ENCODE assay signal across 19 cellular contexts in genomic region chr2:112173646-112174319, GRCh38. TPM values are rescaled to one million over a fixed set of nuclear protein-coding genes. Genes with fewer than 3 reads are reported as not detected.
DNase-seq lines count a peak whose midpoint lies in the region; ATAC-seq and TF ChIP-seq lines count a peak whose summit lies in the region.
"Had no signal": no experiment of that assay in that cellular context is flagged by ENCODE, and none has a peak within 500 bp of the region (broad histone marks: within the 10 kb centered on the region; RNA-seq: fewer than 3 reads in every experiment).

No MANE protein-coding gene starts in this region.

- H3K27ac Mint-ChIP-seq in activated naive CD4-positive, alpha-beta T cell treated with anti-CD3 and anti-CD28 coated beads, Interleukin-2, amount 50 U/mL, for 24 hours, result peak overlapping the region; percentile 82
- no peak overlapping the region for H3K27ac Mint-ChIP-seq in GM23338
- H3K27ac Mint-ChIP-seq in activated CD4-positive, alpha-beta memory T cell treated with anti-CD3 and anti-CD28 coated beads, Interleukin-2, amount 10 ng/mL, durations not matched to agents 7 days and 5 days, result peak overlapping the region; percentile 22
- no peak overlapping the region for H3K27ac Mint-ChIP-seq in osteocyte (ENCODE audit: unreplicated experiment)
- H3K27ac Mint-ChIP-seq: activated B cell treated with CpG ODN at 0.5 μM for 24 hours; activated naive CD8-positive, alpha-beta T cell treated with anti-CD3 and anti-CD28 coated beads, Interleukin-2, amount 50 U/mL, for 24 hours had no signal

- H3K27me3 Mint-ChIP-seq in activated naive CD4-positive, alpha-beta T cell treated with anti-CD3 and anti-CD28 coated beads, Interleukin-2, amount 50 U/mL, for 24 hours, result no peaks in the 10 kb centered on the region
- H3K27me3 Mint-ChIP-seq in GM23338 (ENCODE audit: insufficient read depth, low read depth, poor library complexity), result peaks cover 3% of the 10 kb centered on the region
- H3K27me3 Mint-ChIP-seq in activated CD4-positive, alpha-beta memory T cell treated with anti-CD3 and anti-CD28 coated beads, Interleukin-2, amount 10 ng/mL, durations not matched to agents 7 days and 5 days, result peaks cover 2% of the 10 kb centered on the region
- H3K27me3 Mint-ChIP-seq in osteocyte (ENCODE audit: unreplicated experiment), result peaks cover 8% of the 10 kb centered on the region
- H3K27me3 Mint-ChIP-seq: activated naive CD8-positive, alpha-beta T cell treated with anti-CD3 and anti-CD28 coated beads, Interleukin-2, amount 50 U/mL, for 24 hours had no signal

- H3K27me3 ChIP-seq in GM23338 (ENCODE audit: insufficient read depth), result no peaks in the 10 kb centered on the region
- no peaks in the 10 kb centered on the region for H3K27me3 ChIP-seq in parathyroid adenoma (ENCODE audit: control insufficient read depth, insufficient read depth, low read length)
- H3K27me3 ChIP-seq: hepatocyte had no signal

- peaks cover 41% of the 10 kb centered on the region for H3K4me1 Mint-ChIP-seq in activated naive CD4-positive, alpha-beta T cell treated with anti-CD3 and anti-CD28 coated beads, Interleukin-2, amount 50 U/mL, for 24 hours
- no peaks in the 10 kb centered on the region for H3K4me1 Mint-ChIP-seq in GM23338
- peaks cover 22% of the 10 kb centered on the region for H3K4me1 Mint-ChIP-seq in activated CD4-positive, alpha-beta memory T cell treated with anti-CD3 and anti-CD28 coated beads, Interleukin-2, amount 10 ng/mL, durations not matched to agents 7 days and 5 days
- no peaks in the 10 kb centered on the region for H3K4me1 Mint-ChIP-seq in osteocyte (ENCODE audit: unreplicated experiment)
- H3K4me1 Mint-ChIP-seq: activated B cell treated with CpG ODN at 0.5 μM for 24 hours had no signal

- no peaks in the 10 kb centered on the region for H3K9me2 ChIP-seq in GM23338 (ENCODE audit: insufficient read depth)

- H3K36me3 Mint-ChIP-seq in activated naive CD4-positive, alpha-beta T cell treated with anti-CD3 and anti-CD28 coated beads, Interleukin-2, amount 50 U/mL, for 24 hours, result no peaks in the 10 kb centered on the region
- no peaks in the 10 kb centered on the region for H3K36me3 Mint-ChIP-seq in GM23338 (ENCODE audit: low read depth)
- no peaks in the 10 kb centered on the region for H3K36me3 Mint-ChIP-seq in activated CD4-positive, alpha-beta memory T cell treated with anti-CD3 and anti-CD28 coated beads, Interleukin-2, amount 10 ng/mL, durations not matched to agents 7 days and 5 days (ENCODE audit: low read depth)
- H3K36me3 Mint-ChIP-seq in osteocyte (ENCODE audit: unreplicated experiment), result no peaks in the 10 kb centered on the region

- DNase-seq in activated naive CD4-positive, alpha-beta T cell treated with Interleukin-2 at 50 U/mL for 16 hours, result no peak
- no peak for DNase-seq in GM23338 (ENCODE audit: low spot score)
- DNase-seq in activated CD4-positive, alpha-beta memory T cell treated with anti-CD3 and anti-CD28 coated beads, Interleukin-2, amount 10 ng/mL, durations not matched to agents 7 days and 5 days, result no peak
- no peak for DNase-seq in osteocyte (ENCODE audit: extremely low spot score, unreplicated experiment)
- DNase-seq in T-helper 9 cell, result no peak
- no peak for DNase-seq in DMS79 (lab: John Stamatoyannopoulos, UW)
- DNase-seq: activated B cell treated with CpG ODN at 0.5 μM for 24 hours; activated CD8-positive, alpha-beta memory T cell treated with anti-CD3 and anti-CD28 coated beads, Interleukin-2, amount 50 U/mL, for 48 hours; activated naive CD8-positive, alpha-beta T cell treated with anti-CD3 and anti-CD28 coated beads, Interleukin-2, amount 50 U/mL, for 24 hours; AML-193; GOT3; kidney; NCI-H1436; NCI-H82; nephron progenitor cell had no signal

- no peaks in the 10 kb centered on the region for H3K9me3 ChIP-seq in parathyroid adenoma (ENCODE audit: control insufficient read depth, low read length)
- H3K9me3 ChIP-seq: prostate gland had no signal

- TF ChIP-seq CTCF in GM23338 (conservative IDR thresholded peaks at IDR 0.05; ENCODE audit: low read depth in 2 of 2) (no peak), parathyroid adenoma (IDR thresholded peaks at IDR 0.05) (no peak), osteocyte (IDR thresholded peaks at IDR 0.05) (no peak)

- ATAC-seq in GM23338, result no peak
- ATAC-seq: activated naive CD8-positive, alpha-beta T cell treated with anti-CD3 and anti-CD28 coated beads, Interleukin-2, amount 50 U/mL, for 24 hours had no signal

- POLR2A ChIA-PET in activated CD4-positive, alpha-beta memory T cell treated with anti-CD3 and anti-CD28 coated beads, Interleukin-2, amount 10 ng/mL, durations not matched to agents 7 days and 5 days (lab: Charles Lee), result interaction anchor here (1.7 kb wide), 1 partner anchor 9 kb away, joined by 4 read pairs; no protein-coding TSS in a partner anchor

- no peak overlapping the region for H3K4me3 ChIP-seq in GM23338
- no peak overlapping the region for H3K4me3 ChIP-seq in parathyroid adenoma (ENCODE audit: low read depth, low read length)
- H3K4me3 ChIP-seq: hepatocyte, prostate gland had no signal

- peak overlapping the region; percentile 74; the same call in 1 of the 2 replicates for H2AFZ ChIP-seq in GM23338
- peak overlapping the region; percentile 28 for H2AFZ ChIP-seq in parathyroid adenoma
- H2AFZ ChIP-seq: hepatocyte had no signal

- H3K27ac ChIP-seq in GM23338 (ENCODE audit: low read depth) (no peak overlapping the region), parathyroid adenoma (no peak overlapping the region)
- H3K27ac ChIP-seq: hepatocyte, prostate gland had no signal

- H4K20me1 ChIP-seq in GM23338 (replicated peaks; ENCODE audit: insufficient read depth), result no peaks in the 10 kb centered on the region

- no peaks in the 10 kb centered on the region for H3K79me2 ChIP-seq in GM23338 (replicated peaks; ENCODE audit: insufficient read depth)
- H3K79me2 ChIP-seq in parathyroid adenoma, result no peaks in the 10 kb centered on the region
- H3K79me2 ChIP-seq: hepatocyte had no signal

- H3F3A ChIP-seq in GM23338 (replicated peaks; ENCODE audit: low read depth), result no peaks in the 10 kb centered on the region

- H3K4me3 Mint-ChIP-seq in activated naive CD4-positive, alpha-beta T cell treated with anti-CD3 and anti-CD28 coated beads, Interleukin-2, amount 50 U/mL, for 24 hours, result peak overlapping the region; percentile 47
- no peak overlapping the region for H3K4me3 Mint-ChIP-seq in GM23338
- no peak overlapping the region for H3K4me3 Mint-ChIP-seq in activated CD4-positive, alpha-beta memory T cell treated with anti-CD3 and anti-CD28 coated beads, Interleukin-2, amount 10 ng/mL, durations not matched to agents 7 days and 5 days
- H3K4me3 Mint-ChIP-seq in osteocyte (ENCODE audit: unreplicated experiment), result no peak overlapping the region
- H3K4me3 Mint-ChIP-seq: activated B cell treated with CpG ODN at 0.5 μM for 24 hours; activated naive CD8-positive, alpha-beta T cell treated with anti-CD3 and anti-CD28 coated beads, Interleukin-2, amount 50 U/mL, for 24 hours; nephron progenitor cell had no signal

- H3K36me3 ChIP-seq in GM23338 (ENCODE audit: insufficient read depth) (no peaks in the 10 kb centered on the region), parathyroid adenoma (ENCODE audit: control insufficient read depth, insufficient read depth, low read length) (no peaks in the 10 kb centered on the region)
- H3K36me3 ChIP-seq: prostate gland had no signal

- no peaks in the 10 kb centered on the region for H3K9me3 Mint-ChIP-seq in activated naive CD4-positive, alpha-beta T cell treated with anti-CD3 and anti-CD28 coated beads, Interleukin-2, amount 50 U/mL, for 24 hours
- H3K9me3 Mint-ChIP-seq in GM23338 (no peaks in the 10 kb centered on the region), osteocyte (ENCODE audit: unreplicated experiment) (peaks cover 4% of the 10 kb centered on the region)
- no peaks in the 10 kb centered on the region for H3K9me3 Mint-ChIP-seq in activated CD4-positive, alpha-beta memory T cell treated with anti-CD3 and anti-CD28 coated beads, Interleukin-2, amount 10 ng/mL, durations not matched to agents 7 days and 5 days
- H3K9me3 Mint-ChIP-seq: activated B cell treated with CpG ODN at 0.5 μM for 24 hours; activated naive CD8-positive, alpha-beta T cell treated with anti-CD3 and anti-CD28 coated beads, Interleukin-2, amount 50 U/mL, for 24 hours had no signal

- H3K4me1 ChIP-seq in GM23338 (ENCODE audit: insufficient read depth), result no peaks in the 10 kb centered on the region
- H3K4me1 ChIP-seq in parathyroid adenoma, result peaks cover 9% of the 10 kb centered on the region
- H3K4me1 ChIP-seq: prostate gland had no signal

- no peak overlapping the region for H3K4me2 ChIP-seq in GM23338
- no peak overlapping the region for H3K4me2 ChIP-seq in parathyroid adenoma (ENCODE audit: low read length)
- H3K4me2 ChIP-seq: hepatocyte had no signal

- H3K9ac ChIP-seq in parathyroid adenoma, result no peak overlapping the region

- CTCF ChIA-PET in activated CD4-positive, alpha-beta memory T cell treated with anti-CD3 and anti-CD28 coated beads, Interleukin-2, amount 10 ng/mL, durations not matched to agents 7 days and 5 days (lab: Charles Lee), result interaction anchor here (0.5 to 0.7 kb wide), 2 partner anchors 8 to 43 kb away, joined by 3 read pairs; no protein-coding TSS in a partner anchor

RNA-seq across cellular contexts. Expression of gene FBLN7, which starts 35.6 kb away (rescaled TPM):
- total RNA-seq in GM23338 (2014; rRNA removed; shearing (Covaris generic)), result 1.4 TPM in 1 of 2 replicates, not detected in the other
- polyA plus RNA-seq in GM23338 (2016; fragmentation: Nextera tagmentation; extraction: Ambion mirVana), result 0.14 and 0.16 TPM in 2 replicates
- total RNA-seq in activated CD4-positive, alpha-beta memory T cell treated with anti-CD3 and anti-CD28 coated beads, Interleukin-2, amount 10 ng/mL, durations not matched to agents 7 days and 5 days, result 1 to 10 TPM; 7.3 to 8.4 TPM
- 3.9 and 4.1 TPM in 2 replicates for total RNA-seq in osteocyte

Comparison
In these comparisons a context has a peak if more than half of its experiments do, and no peak if none do; other contexts are left out.
1. H3K27ac Mint-ChIP-seq: peak in activated naive CD4-positive, alpha-beta T cell treated with anti-CD3 and anti-CD28 coated beads, Interleukin-2, amount 50 U/mL, for 24 hours (single experiment) and activated CD4-positive, alpha-beta memory T cell treated with anti-CD3 and anti-CD28 coated beads, Interleukin-2, amount 10 ng/mL, durations not matched to agents 7 days and 5 days (single experiment); none in GM23338 (single experiment) and osteocyte (single experiment).